In the genomic region with DNA sequence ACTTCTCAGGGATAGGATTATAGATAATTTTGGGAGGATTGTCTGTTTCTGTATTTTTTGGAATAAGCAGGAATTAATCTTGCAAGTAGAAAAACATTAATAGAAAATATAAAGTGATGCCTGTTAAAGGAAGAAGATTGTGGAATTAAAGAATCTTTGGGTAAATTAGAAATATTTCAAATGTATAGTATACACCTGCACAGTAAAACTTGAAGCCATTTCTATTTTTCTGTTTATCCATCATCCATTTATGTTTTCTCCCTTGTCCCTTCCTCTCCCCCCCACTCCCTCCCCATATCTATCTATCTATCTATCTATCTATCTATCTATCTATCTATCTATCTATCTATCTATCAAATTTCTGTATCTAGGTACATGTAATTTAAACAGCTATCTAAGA, we compare ENCODE assay signal across 28 cellular contexts.
"Had no signal": no experiment of that assay in that cellular context is flagged by ENCODE, and none has a peak within 500 bp of the region (broad histone marks: within the 10 kb centered on the region; RNA-seq: fewer than 3 reads in every experiment).

No MANE protein-coding gene starts in this region.

- DNase-seq: colonic mucosa; cortex of kidney; dermis blood vessel endothelial cell; dorsolateral prefrontal cortex; effector CD4-positive, alpha-beta T cell; effector CD8-positive, alpha-beta T cell; effector memory CD4-positive, alpha-beta T cell; effector memory CD8-positive, alpha-beta T cell; endodermal cell; erythroblast; esophagus squamous epithelium; foreskin fibroblast; foreskin keratinocyte; foreskin melanocyte; gastrocnemius medialis; glutamatergic neuron; head of caudate nucleus; heart left ventricle; heart right ventricle had no signal

- H3K36me3 ChIP-seq: colonic mucosa, esophagus muscularis mucosa, esophagus squamous epithelium, gastrocnemius medialis, gastroesophageal sphincter, heart left ventricle, heart right ventricle had no signal

- H3K27ac ChIP-seq: colonic mucosa, coronary artery, dorsolateral prefrontal cortex, epithelial cell of prostate, esophagus muscularis mucosa, esophagus squamous epithelium, foreskin keratinocyte, gastrocnemius medialis, gastroesophageal sphincter, heart left ventricle, heart right ventricle had no signal

- FAIRE-seq: endometrium, endothelial cell of umbilical vein, frontal cortex had no signal

- H3K27ac Mint-ChIP-seq: dendritic cell treated with granulocyte-macrophage colony-stimulating factor and Interleukin-4, amounts not matched to agents 40 ng/mL and 50 ng/mL, for 4 days; effector memory CD8-positive, alpha-beta T cell; endodermal cell had no signal

- ATAC-seq: effector memory CD8-positive, alpha-beta T cell; esophagus mucosa; foreskin keratinocyte; gastrocnemius medialis; gastroesophageal sphincter; heart left ventricle; heart right ventricle had no signal

- H3K9me3 ChIP-seq: colonic mucosa, esophagus muscularis mucosa, esophagus squamous epithelium, gastrocnemius medialis, gastroesophageal sphincter, heart left ventricle, heart right ventricle had no signal

- H3K4me1 Mint-ChIP-seq: endodermal cell had no signal

- H3K9me3 Mint-ChIP-seq: dendritic cell treated with granulocyte-macrophage colony-stimulating factor and Interleukin-4, amounts not matched to agents 40 ng/mL and 50 ng/mL, for 4 days; effector memory CD8-positive, alpha-beta T cell had no signal

- H3K4me3 Mint-ChIP-seq: dendritic cell treated with granulocyte-macrophage colony-stimulating factor and Interleukin-4, amounts not matched to agents 40 ng/mL and 50 ng/mL, for 4 days; effector memory CD8-positive, alpha-beta T cell; endodermal cell had no signal

- H3K27me3 ChIP-seq: colonic mucosa, esophagus muscularis mucosa, esophagus squamous epithelium, foreskin keratinocyte, gastrocnemius medialis, gastroesophageal sphincter had no signal

- H3K4me1 ChIP-seq: colonic mucosa, foreskin keratinocyte, gastrocnemius medialis, heart left ventricle had no signal

- H3K4me3 ChIP-seq: colonic mucosa, coronary artery, dorsolateral prefrontal cortex, esophagus muscularis mucosa, esophagus squamous epithelium, gastrocnemius medialis, gastroesophageal sphincter, heart left ventricle, heart right ventricle had no signal
